ENCODE assay signal across 8 cellular contexts in the genomic region with DNA sequence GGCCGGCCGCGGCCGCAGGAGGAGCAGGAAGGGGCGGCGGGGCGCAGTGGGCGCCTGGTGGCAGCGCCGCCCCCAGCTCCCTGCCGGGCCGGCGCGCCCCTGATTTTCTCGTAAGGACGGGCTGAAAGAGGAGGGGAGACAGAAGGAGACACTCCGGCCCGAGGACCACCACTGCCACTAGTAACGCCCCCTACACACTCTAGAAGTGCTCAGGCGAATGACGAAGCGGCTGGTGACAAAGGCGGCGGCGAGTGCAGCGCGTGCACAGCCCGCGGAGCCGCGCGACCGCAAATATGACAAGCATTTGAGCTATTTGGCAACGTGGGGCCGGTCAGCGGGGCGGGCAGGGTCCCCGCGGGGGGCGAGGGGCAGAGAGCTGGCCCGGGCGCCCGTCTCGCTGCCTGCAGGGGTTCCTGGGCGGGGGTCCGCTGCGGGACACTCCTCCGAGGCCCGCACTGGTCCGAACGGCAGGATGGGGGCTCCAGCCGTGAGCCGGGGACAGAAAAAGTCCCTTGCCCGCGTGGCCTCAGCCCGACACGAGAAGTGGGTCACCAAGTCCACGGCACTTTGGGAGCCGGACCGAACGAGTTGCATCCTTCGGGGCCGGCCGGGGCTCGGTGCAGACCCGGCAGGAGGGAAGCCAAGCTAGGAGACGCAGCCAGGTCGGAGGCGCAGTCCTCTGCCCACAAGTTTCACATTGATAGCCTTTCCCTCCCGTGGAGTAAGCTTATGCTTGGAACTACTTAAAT. TPM values are rescaled to one million over a fixed set of nuclear protein-coding genes. Genes with fewer than 3 reads are reported as not detected.
DNase-seq lines count a peak whose midpoint lies in the region; ATAC-seq and TF ChIP-seq lines count a peak whose summit lies in the region.

No MANE protein-coding gene starts in this region.

- ATAC-seq in GM21515 (IDR thresholded peaks at IDR 0.05; ENCODE audit: unreplicated experiment): peak; percentile 40
- peak; percentile 80 for ATAC-seq in aorta (ENCODE audit: low FRiP score)

- H3K27me3 ChIP-seq in HUES48 (ENCODE audit: control insufficient read depth, insufficient read depth, low read length) (peaks cover 32% of the 10 kb centered on the region), neutrophil (no peaks in the 10 kb centered on the region), aorta (ENCODE audit: control insufficient read depth in 1 of 2, insufficient read depth in 2 of 2, low read length in 1 of 2) (no peaks in the 10 kb centered on the region)

- 0% methylated on average over 60 to 70 of the region's 70 CpGs for WGBS in aorta, 2 donors

- TF ChIP-seq CTCF in neutrophil (IDR thresholded peaks at IDR 0.05): no peak

- H3K4me1 ChIP-seq in HUES48 (ENCODE audit: control insufficient read depth, insufficient read depth, low read length) (peaks cover 32% of the 10 kb centered on the region), neutrophil (ENCODE audit: control insufficient read depth in 1 of 2, insufficient read depth in 1 of 2, low read depth in 1 of 2, low read length in 1 of 2) (peaks cover 70 to 73% of the 10 kb centered on the region in 2 experiments), aorta (ENCODE audit: control insufficient read depth in 1 of 2, insufficient read depth in 2 of 2, low read length in 2 of 2) (no peaks in the 10 kb centered on the region)

- peak overlapping the region; percentile 67 for H3K4me3 ChIP-seq in HUES48 (ENCODE audit: low read depth, low read length)
- peak overlapping the region; percentile 83 to 88 for H3K4me3 ChIP-seq in neutrophil (ENCODE audit: low read depth in 1 of 2, low read length in 1 of 2)
- H3K4me3 ChIP-seq in aorta (ENCODE audit: low read length in 2 of 2): peak overlapping the region; percentile 79 to 86

- H3K36me3 ChIP-seq in HUES48 (ENCODE audit: control insufficient read depth, insufficient read depth, low read length) (no peaks in the 10 kb centered on the region), neutrophil (no peaks in the 10 kb centered on the region), aorta (ENCODE audit: control insufficient read depth in 1 of 2, insufficient read depth in 2 of 2, low read length in 1 of 2) (no peaks in the 10 kb centered on the region)

- H3K9ac ChIP-seq in HUES48 (ENCODE audit: low read depth, low read length): peak overlapping the region; percentile 73

- H3K27ac ChIP-seq in HUES48 (ENCODE audit: low read depth, low read length): peak overlapping the region; percentile 89
- H3K27ac ChIP-seq in neutrophil: peak overlapping the region; percentile 97
- H3K27ac ChIP-seq in aorta (ENCODE audit: low read depth in 1 of 2, low read length in 2 of 2): peak overlapping the region; percentile 72 to 95

- intact Hi-C loops in aorta (cut with DNase I): loop anchor here (5.0 to 10.0 kb wide), 3 partner anchors 98 to 129 kb away; a partner anchor contains a TSS

- H3K9me3 ChIP-seq in HUES48 (ENCODE audit: control insufficient read depth, insufficient read depth, low read length) (no peaks in the 10 kb centered on the region), neutrophil (no peaks in the 10 kb centered on the region), aorta (ENCODE audit: control insufficient read depth, low read length) (no peaks in the 10 kb centered on the region)

- DNase-seq in DMS 273 (lab: John Stamatoyannopoulos, UW; ENCODE audit: unreplicated experiment) (peak; percentile 90), RPMI8226 (peak; percentile 78), fibroblast of peridontal ligament (ENCODE audit: extremely low read depth) (peak; percentile 75), aorta (peak; percentile 89 to 94)
- DNase-seq in activated T-helper 9 cell treated with anti-CD3 and anti-CD28 coated beads, Interleukin-2, amount 50 U/mL, for 16 hours (ENCODE audit: low read depth): peak; percentile 54

RNA-seq across cellular contexts. Expression of a gene that starts 0.5 kb away (rescaled TPM):
- total RNA-seq in aorta: 10 to 100 TPM; 23.5 to 27.4 TPM
- polyA plus RNA-seq in aorta: 10 to 100 TPM in 1 of 2 donors, 1 to 10 TPM in 1; 4.6 to 17.7 TPM

Comparison
In these comparisons a context has a peak if more than half of its experiments do, and no peak if none do; other contexts are left out.
1. Peak in every context shown above with its lines: DNase-seq, ATAC-seq, H3K4me3 ChIP-seq and H3K27ac ChIP-seq.